In the genomic region with DNA sequence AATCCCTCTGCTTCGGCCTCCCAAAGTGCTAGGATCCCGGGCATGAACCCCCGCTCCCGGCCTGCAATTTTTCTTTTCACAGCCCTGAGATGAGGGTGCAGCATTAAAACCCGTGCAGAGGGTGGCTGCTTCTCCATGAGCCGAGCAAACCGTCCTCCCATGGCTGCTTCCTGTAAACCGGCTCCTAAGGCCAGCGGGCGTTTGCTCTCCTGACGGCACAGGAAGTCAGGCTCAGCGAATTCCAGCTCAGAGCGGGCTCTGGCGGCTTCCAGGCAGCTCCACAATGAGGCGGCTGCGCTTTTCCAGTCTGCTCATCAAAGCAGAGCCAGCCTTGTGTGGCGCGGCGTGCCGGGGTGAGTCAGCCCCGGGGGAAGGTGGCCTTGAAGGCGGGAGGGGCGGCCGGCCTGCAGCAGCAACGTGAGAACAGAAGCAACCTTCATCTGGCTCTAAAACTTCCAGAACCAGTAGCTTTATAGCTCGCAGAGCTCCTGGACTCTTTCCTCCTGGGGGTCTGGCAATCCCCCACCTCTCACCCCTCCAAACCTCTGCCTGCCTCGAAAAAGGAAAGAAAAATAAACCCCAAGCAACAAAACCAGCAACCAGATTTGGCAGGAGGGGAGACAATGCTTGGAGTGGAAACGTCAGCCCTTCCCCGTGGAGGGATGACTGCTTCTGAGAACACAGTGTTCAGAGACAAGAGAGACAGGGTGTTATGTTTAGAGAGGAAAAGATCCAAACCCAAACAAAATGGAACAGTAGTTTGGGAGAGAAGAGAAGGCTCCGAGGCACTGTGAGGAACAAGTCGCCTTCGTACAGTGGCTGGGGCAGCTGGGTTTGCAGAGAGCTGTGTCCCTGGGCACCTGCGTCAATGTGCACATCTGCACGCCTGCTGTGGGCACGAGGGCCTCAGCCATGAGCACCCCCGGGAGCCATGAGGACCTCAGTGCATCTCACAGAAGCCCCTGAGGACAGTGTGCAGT, we compare ENCODE assay signal across 1 cellular context.
TF ChIP-seq lines count a peak whose summit lies in the region.

No MANE protein-coding gene starts in this region.

TF ChIP-seq in K562, 482 proteins besides CTCF, POLR2A, EP300 and RAD21 (continued from another document and continues in another):
- TF ChIP-seq, protein P1, sequence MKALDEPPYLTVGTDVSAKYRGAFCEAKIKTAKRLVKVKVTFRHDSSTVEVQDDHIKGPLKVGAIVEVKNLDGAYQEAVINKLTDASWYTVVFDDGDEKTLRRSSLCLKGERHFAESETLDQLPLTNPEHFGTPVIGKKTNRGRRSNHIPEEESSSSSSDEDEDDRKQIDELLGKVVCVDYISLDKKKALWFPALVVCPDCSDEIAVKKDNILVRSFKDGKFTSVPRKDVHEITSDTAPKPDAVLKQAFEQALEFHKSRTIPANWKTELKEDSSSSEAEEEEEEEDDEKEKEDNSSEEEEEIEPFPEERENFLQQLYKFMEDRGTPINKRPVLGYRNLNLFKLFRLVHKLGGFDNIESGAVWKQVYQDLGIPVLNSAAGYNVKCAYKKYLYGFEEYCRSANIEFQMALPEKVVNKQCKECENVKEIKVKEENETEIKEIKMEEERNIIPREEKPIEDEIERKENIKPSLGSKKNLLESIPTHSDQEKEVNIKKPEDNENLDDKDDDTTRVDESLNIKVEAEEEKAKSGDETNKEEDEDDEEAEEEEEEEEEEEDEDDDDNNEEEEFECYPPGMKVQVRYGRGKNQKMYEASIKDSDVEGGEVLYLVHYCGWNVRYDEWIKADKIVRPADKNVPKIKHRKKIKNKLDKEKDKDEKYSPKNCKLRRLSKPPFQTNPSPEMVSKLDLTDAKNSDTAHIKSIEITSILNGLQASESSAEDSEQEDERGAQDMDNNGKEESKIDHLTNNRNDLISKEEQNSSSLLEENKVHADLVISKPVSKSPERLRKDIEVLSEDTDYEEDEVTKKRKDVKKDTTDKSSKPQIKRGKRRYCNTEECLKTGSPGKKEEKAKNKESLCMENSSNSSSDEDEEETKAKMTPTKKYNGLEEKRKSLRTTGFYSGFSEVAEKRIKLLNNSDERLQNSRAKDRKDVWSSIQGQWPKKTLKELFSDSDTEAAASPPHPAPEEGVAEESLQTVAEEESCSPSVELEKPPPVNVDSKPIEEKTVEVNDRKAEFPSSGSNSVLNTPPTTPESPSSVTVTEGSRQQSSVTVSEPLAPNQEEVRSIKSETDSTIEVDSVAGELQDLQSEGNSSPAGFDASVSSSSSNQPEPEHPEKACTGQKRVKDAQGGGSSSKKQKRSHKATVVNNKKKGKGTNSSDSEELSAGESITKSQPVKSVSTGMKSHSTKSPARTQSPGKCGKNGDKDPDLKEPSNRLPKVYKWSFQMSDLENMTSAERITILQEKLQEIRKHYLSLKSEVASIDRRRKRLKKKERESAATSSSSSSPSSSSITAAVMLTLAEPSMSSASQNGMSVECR (CRISPR knock-in tag; IDR thresholded peaks at IDR 0.05), result no peak
- TF ChIP-seq HSF4 (CRISPR knock-in tag; IDR thresholded peaks at IDR 0.05; ENCODE audit: borderline replicate concordance) (no peak), NFIX (CRISPR knock-in tag; IDR thresholded peaks at IDR 0.05; ENCODE audit: low read depth) (no peak), NFE2L1 (tag; IDR thresholded peaks at IDR 0.05; ENCODE audit: borderline replicate concordance, low read depth) (no peak), ZNF696 (CRISPR knock-in tag; conservative IDR thresholded peaks at IDR 0.05) (no peak), GTF2F1 (IDR thresholded peaks at IDR 0.05; ENCODE audit: low read depth, low read length) (no peak), NR2C2 (CRISPR knock-in tag; IDR thresholded peaks at IDR 0.05) (no peak), NR2C2 (tag; IDR thresholded peaks at IDR 0.05) (peak; percentile 42; the same call in 1 of the 2 replicates), ZNF668 (CRISPR knock-in tag; IDR thresholded peaks at IDR 0.05) (no peak), ZNF174 (CRISPR knock-in tag; IDR thresholded peaks at IDR 0.05) (no peak), ZNF507 (tag; conservative IDR thresholded peaks at IDR 0.05) (no peak), ZNF830 (CRISPR knock-in tag; IDR thresholded peaks at IDR 0.05) (no peak), NFE2 (IDR thresholded peaks at IDR 0.05; ENCODE audit: low read depth) (peak; percentile 51; the same call in 1 of the 2 replicates), RBM22 (IDR thresholded peaks at IDR 0.05; ENCODE audit: low read depth, low read length, poor library complexity, severe bottlenecking) (no peak), SMARCA4 (IDR thresholded peaks at IDR 0.05) (peak; percentile 65; the same call in 1 of the 2 replicates), COPS2 (conservative IDR thresholded peaks at IDR 0.05) (no peak), POU5F1 (IDR thresholded peaks at IDR 0.05; ENCODE audit: borderline replicate concordance, low read depth, low read length, partially characterized antibody) (no peak), EWSR1 (IDR thresholded peaks at IDR 0.05; ENCODE audit: borderline replicate concordance, low read depth, partially characterized antibody) (no peak), HCFC1 (IDR thresholded peaks at IDR 0.05; ENCODE audit: low read depth, low read length) (no peak; the same call in 1 of the 2 replicates), ZNF184 (CRISPR knock-in tag; IDR thresholded peaks at IDR 0.05) (no peak), NR4A1 (CRISPR knock-in tag; IDR thresholded peaks at IDR 0.05) (no peak), NR4A1 (tag; IDR thresholded peaks at IDR 0.05) (no peak), ATF7 (IDR thresholded peaks at IDR 0.05) (peak; percentile 57; the same call in 1 of the 2 replicates), KAT8 (IDR thresholded peaks at IDR 0.05; ENCODE audit: low read depth) (no peak), FUS (optimal IDR thresholded peaks at IDR 0.05; ENCODE audit: low read depth, low read length) (no peak), FIP1L1 (IDR thresholded peaks at IDR 0.05; ENCODE audit: low read depth, low read length, poor library complexity, severe bottlenecking) (no peak), CBX2 (IDR thresholded peaks at IDR 0.05; ENCODE audit: insufficient read depth, low read length, poor library complexity, severe bottlenecking) (no peak), THRAP3 (IDR thresholded peaks at IDR 0.05; ENCODE audit: borderline replicate concordance) (no peak), RBBP5 (IDR thresholded peaks at IDR 0.05; ENCODE audit: borderline replicate concordance, insufficient read depth, low read length, poor library complexity, severe bottlenecking) (no peak), FOXJ2 (tag; IDR thresholded peaks at IDR 0.05) (no peak), MAFK (IDR thresholded peaks at IDR 0.05; ENCODE audit: low read length) (peak; percentile 11; the same call in 1 of the 2 replicates), ZNF263 (CRISPR knock-in tag; IDR thresholded peaks at IDR 0.05; ENCODE audit: borderline replicate concordance) (peak; percentile 60; the same call in 1 of the 2 replicates), CTBP1 (IDR thresholded peaks at IDR 0.05; ENCODE audit: borderline replicate concordance) (peak; percentile 75; the same call in 1 of the 2 replicates), SMAD4 (CRISPR knock-in tag; conservative IDR thresholded peaks at IDR 0.05) (peak; percentile 34), TBP (optimal IDR thresholded peaks at IDR 0.05; ENCODE audit: low read depth, low read length) (no peak), BCL6 (CRISPR knock-in tag; IDR thresholded peaks at IDR 0.05) (no peak), CHD4 (IDR thresholded peaks at IDR 0.05; ENCODE audit: insufficient read depth, insufficient replicate concordance, low read depth, low read length, poor library complexity, severe bottlenecking) (no peak)
- TF ChIP-seq, protein P2, sequence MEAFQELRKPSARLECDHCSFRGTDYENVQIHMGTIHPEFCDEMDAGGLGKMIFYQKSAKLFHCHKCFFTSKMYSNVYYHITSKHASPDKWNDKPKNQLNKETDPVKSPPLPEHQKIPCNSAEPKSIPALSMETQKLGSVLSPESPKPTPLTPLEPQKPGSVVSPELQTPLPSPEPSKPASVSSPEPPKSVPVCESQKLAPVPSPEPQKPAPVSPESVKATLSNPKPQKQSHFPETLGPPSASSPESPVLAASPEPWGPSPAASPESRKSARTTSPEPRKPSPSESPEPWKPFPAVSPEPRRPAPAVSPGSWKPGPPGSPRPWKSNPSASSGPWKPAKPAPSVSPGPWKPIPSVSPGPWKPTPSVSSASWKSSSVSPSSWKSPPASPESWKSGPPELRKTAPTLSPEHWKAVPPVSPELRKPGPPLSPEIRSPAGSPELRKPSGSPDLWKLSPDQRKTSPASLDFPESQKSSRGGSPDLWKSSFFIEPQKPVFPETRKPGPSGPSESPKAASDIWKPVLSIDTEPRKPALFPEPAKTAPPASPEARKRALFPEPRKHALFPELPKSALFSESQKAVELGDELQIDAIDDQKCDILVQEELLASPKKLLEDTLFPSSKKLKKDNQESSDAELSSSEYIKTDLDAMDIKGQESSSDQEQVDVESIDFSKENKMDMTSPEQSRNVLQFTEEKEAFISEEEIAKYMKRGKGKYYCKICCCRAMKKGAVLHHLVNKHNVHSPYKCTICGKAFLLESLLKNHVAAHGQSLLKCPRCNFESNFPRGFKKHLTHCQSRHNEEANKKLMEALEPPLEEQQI (IDR thresholded peaks at IDR 0.05), result no peak
- TF ChIP-seq, protein P3, sequence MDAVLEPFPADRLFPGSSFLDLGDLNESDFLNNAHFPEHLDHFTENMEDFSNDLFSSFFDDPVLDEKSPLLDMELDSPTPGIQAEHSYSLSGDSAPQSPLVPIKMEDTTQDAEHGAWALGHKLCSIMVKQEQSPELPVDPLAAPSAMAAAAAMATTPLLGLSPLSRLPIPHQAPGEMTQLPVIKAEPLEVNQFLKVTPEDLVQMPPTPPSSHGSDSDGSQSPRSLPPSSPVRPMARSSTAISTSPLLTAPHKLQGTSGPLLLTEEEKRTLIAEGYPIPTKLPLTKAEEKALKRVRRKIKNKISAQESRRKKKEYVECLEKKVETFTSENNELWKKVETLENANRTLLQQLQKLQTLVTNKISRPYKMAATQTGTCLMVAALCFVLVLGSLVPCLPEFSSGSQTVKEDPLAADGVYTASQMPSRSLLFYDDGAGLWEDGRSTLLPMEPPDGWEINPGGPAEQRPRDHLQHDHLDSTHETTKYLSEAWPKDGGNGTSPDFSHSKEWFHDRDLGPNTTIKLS (IDR thresholded peaks at IDR 0.05; ENCODE audit: borderline replicate concordance, low read depth), result no peak
- TF ChIP-seq, protein P4, sequence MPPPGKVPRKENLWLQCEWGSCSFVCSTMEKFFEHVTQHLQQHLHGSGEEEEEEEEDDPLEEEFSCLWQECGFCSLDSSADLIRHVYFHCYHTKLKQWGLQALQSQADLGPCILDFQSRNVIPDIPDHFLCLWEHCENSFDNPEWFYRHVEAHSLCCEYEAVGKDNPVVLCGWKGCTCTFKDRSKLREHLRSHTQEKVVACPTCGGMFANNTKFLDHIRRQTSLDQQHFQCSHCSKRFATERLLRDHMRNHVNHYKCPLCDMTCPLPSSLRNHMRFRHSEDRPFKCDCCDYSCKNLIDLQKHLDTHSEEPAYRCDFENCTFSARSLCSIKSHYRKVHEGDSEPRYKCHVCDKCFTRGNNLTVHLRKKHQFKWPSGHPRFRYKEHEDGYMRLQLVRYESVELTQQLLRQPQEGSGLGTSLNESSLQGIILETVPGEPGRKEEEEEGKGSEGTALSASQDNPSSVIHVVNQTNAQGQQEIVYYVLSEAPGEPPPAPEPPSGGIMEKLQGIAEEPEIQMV (tag; conservative IDR thresholded peaks at IDR 0.05; ENCODE audit: low read depth), result no peak
- TF ChIP-seq, protein P5, sequence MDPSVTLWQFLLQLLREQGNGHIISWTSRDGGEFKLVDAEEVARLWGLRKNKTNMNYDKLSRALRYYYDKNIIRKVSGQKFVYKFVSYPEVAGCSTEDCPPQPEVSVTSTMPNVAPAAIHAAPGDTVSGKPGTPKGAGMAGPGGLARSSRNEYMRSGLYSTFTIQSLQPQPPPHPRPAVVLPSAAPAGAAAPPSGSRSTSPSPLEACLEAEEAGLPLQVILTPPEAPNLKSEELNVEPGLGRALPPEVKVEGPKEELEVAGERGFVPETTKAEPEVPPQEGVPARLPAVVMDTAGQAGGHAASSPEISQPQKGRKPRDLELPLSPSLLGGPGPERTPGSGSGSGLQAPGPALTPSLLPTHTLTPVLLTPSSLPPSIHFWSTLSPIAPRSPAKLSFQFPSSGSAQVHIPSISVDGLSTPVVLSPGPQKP (CRISPR knock-in tag; IDR thresholded peaks at IDR 0.05), result no peak
- TF ChIP-seq, protein P6, sequence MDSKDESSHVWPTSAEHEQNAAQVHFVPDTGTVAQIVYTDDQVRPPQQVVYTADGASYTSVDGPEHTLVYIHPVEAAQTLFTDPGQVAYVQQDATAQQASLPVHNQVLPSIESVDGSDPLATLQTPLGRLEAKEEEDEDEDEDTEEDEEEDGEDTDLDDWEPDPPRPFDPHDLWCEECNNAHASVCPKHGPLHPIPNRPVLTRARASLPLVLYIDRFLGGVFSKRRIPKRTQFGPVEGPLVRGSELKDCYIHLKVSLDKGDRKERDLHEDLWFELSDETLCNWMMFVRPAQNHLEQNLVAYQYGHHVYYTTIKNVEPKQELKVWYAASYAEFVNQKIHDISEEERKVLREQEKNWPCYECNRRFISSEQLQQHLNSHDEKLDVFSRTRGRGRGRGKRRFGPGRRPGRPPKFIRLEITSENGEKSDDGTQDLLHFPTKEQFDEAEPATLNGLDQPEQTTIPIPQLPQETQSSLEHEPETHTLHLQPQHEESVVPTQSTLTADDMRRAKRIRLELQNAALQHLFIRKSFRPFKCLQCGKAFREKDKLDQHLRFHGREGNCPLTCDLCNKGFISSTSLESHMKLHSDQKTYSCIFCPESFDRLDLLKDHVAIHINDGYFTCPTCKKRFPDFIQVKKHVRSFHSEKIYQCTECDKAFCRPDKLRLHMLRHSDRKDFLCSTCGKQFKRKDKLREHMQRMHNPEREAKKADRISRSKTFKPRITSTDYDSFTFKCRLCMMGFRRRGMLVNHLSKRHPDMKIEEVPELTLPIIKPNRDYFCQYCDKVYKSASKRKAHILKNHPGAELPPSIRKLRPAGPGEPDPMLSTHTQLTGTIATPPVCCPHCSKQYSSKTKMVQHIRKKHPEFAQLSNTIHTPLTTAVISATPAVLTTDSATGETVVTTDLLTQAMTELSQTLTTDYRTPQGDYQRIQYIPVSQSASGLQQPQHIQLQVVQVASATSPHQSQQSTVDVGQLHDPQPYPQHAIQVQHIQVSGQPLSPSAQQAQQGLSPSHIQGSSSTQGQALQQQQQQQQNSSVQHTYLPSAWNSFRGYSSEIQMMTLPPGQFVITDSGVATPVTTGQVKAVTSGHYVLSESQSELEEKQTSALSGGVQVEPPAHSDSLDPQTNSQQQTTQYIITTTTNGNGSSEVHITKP (IDR thresholded peaks at IDR 0.05; ENCODE audit: partially characterized antibody), result no peak
- TF ChIP-seq, protein P7, sequence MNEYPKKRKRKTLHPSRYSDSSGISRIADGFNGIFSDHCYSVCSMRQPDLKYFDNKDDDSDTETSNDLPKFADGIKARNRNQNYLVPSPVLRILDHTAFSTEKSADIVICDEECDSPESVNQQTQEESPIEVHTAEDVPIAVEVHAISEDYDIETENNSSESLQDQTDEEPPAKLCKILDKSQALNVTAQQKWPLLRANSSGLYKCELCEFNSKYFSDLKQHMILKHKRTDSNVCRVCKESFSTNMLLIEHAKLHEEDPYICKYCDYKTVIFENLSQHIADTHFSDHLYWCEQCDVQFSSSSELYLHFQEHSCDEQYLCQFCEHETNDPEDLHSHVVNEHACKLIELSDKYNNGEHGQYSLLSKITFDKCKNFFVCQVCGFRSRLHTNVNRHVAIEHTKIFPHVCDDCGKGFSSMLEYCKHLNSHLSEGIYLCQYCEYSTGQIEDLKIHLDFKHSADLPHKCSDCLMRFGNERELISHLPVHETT (CRISPR knock-in tag; conservative IDR thresholded peaks at IDR 0.05 in 1 of 2, IDR thresholded peaks at IDR 0.05 in 1 of 2), result peak in 1 of 2 experiments; percentile 39; a peak in 1 of 4 replicates
- TF ChIP-seq, protein P8, sequence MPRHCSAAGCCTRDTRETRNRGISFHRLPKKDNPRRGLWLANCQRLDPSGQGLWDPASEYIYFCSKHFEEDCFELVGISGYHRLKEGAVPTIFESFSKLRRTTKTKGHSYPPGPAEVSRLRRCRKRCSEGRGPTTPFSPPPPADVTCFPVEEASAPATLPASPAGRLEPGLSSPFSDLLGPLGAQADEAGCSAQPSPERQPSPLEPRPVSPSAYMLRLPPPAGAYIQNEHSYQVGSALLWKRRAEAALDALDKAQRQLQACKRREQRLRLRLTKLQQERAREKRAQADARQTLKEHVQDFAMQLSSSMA (CRISPR knock-in tag; IDR thresholded peaks at IDR 0.05), result no peak
